ENCODE assay signal across 13 cellular contexts in genomic region chr2:239009001-239009961, GRCh38.
DNase-seq lines count a peak whose midpoint lies in the region; ATAC-seq and TF ChIP-seq lines count a peak whose summit lies in the region.
"Had no signal": no experiment of that assay in that cellular context is flagged by ENCODE, and none has a peak within 500 bp of the region (broad histone marks: within the 10 kb centered on the region; RNA-seq: fewer than 3 reads in every experiment).

No MANE protein-coding gene starts in this region.

- no peaks in the 10 kb centered on the region for H3K36me3 ChIP-seq in sigmoid colon
- no peaks in the 10 kb centered on the region for H3K36me3 ChIP-seq in testis (ENCODE audit: low read depth, missing control alignments)
- H3K36me3 ChIP-seq: colonic mucosa had no signal

- no peaks in the 10 kb centered on the region for H3K4me1 ChIP-seq in sigmoid colon
- peaks cover 4% of the 10 kb centered on the region for H3K4me1 ChIP-seq in testis
- H3K4me1 ChIP-seq: colonic mucosa had no signal

- H3K27ac ChIP-seq in sigmoid colon: no peak overlapping the region
- no peak overlapping the region for H3K27ac ChIP-seq in testis
- H3K27ac ChIP-seq: colonic mucosa had no signal

- WGBS in sigmoid colon, 2 donors: 74 to 79% methylated on average over 41 of the region's 41 CpGs
- 48 to 65% methylated on average over 38 to 41 of the region's 41 CpGs for WGBS in testis, 2 donors

- TF ChIP-seq CTCF in sigmoid colon (IDR thresholded peaks at IDR 0.05) (no peak), testis (IDR thresholded peaks at IDR 0.05) (no peak)

- H3K4me3 ChIP-seq in sigmoid colon (no peak overlapping the region), testis (peak overlapping the region in 1 of 2 donors; percentile 7)
- H3K4me3 ChIP-seq: colonic mucosa had no signal

- H3K27me3 ChIP-seq in sigmoid colon: peaks cover 0 to 15% (median 0%) of the 10 kb centered on the region in 3 donors
- no peaks in the 10 kb centered on the region for H3K27me3 ChIP-seq in testis
- H3K27me3 ChIP-seq: colonic mucosa had no signal

- ATAC-seq in GM21515 (IDR thresholded peaks at IDR 0.05; ENCODE audit: unreplicated experiment): no peak

- H3K9me3 ChIP-seq in sigmoid colon: no peaks in the 10 kb centered on the region
- H3K9me3 ChIP-seq in testis: no peaks in the 10 kb centered on the region
- H3K9me3 ChIP-seq: colonic mucosa had no signal

- TF ChIP-seq EP300 in sigmoid colon (IDR thresholded peaks at IDR 0.05): no peak

- TF ChIP-seq POLR2A in sigmoid colon (IDR thresholded peaks at IDR 0.05) (no peak), testis (IDR thresholded peaks at IDR 0.05) (no peak)

- peak; percentile 48 for DNase-seq in activated effector memory CD4-positive, alpha-beta T cell treated with anti-CD3 and anti-CD28 coated beads, Interleukin-2, amount 50 U/mL, for 16 hours
- no peak for DNase-seq in activated effector memory CD4-positive, alpha-beta T cell treated with Interleukin-2 at 50 U/mL for 16 hours
- DNase-seq in NCI-H2029 (lab: John Stamatoyannopoulos, UW) (peak; percentile 23), islet precursor cell (peak; percentile 50), sigmoid colon (peak; percentile 49), testis (no peak), NCI-H2171 treated with DMSO at 0.1 percent for 48 hours (lab: John Stamatoyannopoulos, UW) (no peak)
- DNase-seq: activated CD4-positive, alpha-beta T cell treated with anti-CD3 and anti-CD28 coated beads for 1 hour; colonic mucosa; mammary epithelial cell; NCI-H526 treated with DMSO at 0.1 percent for 48 hours; SHP77 had no signal

- intact Hi-C loops in sigmoid colon (cut with DNase I): no loop called here
- intact Hi-C loops in testis (cut with DNase I; ENCODE audit: low total_unique reads): no loop called here

Comparison
In these comparisons a context has a peak if more than half of its experiments do, and no peak if none do; other contexts are left out.
1. DNase-seq: peak in activated effector memory CD4-positive, alpha-beta T cell treated with anti-CD3 and anti-CD28 coated beads, Interleukin-2, amount 50 U/mL, for 16 hours (single experiment), NCI-H2029 (single experiment), islet precursor cell (single experiment) and sigmoid colon (single experiment); none in activated effector memory CD4-positive, alpha-beta T cell treated with Interleukin-2 at 50 U/mL for 16 hours (single experiment), testis (single experiment) and NCI-H2171 treated with DMSO at 0.1 percent for 48 hours (single experiment).